12 cellular contexts compared by ENCODE assay signal in the genomic region with DNA sequence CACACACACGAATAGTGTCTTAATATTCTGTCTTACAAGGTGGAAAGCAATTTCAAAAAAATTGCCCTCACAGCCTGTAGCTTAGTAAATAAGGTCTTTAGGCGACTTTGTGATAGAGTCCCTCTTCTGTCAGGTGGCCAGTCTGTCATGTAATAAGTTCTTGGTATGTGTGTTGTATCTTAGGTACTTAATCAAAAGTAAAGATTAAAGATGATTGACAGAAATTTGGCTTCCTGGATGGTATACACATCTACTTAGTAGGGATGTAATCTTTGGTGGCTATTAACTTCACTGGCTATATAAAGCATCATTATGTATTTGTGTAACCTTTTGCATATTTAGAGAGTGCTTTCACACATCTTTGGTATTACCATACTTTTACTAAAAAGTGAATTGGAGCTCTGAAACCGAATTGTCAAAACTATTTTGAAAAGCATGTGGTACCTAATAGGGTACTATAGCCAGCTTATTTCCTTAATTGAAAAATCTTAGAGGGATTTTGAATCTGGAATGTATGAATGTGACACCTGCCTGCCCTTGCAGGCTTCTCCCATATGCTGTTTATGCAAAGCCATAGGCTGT. TPM values are rescaled to one million over a fixed set of nuclear protein-coding genes. Genes with fewer than 3 reads are reported as not detected.
DNase-seq lines count a peak whose midpoint lies in the region; ATAC-seq and TF ChIP-seq lines count a peak whose summit lies in the region.
"Had no signal": no experiment of that assay in that cellular context is flagged by ENCODE, and none has a peak within 500 bp of the region (broad histone marks: within the 10 kb centered on the region; RNA-seq: fewer than 3 reads in every experiment).

No MANE protein-coding gene starts in this region.

- H3K27me3 Mint-ChIP-seq in activated T-helper 17 cell treated with anti-CD3 and anti-CD28 coated beads, Interleukin-2, amount 50 U/mL, for 72 hours = no peaks in the 10 kb centered on the region

- H3K9ac ChIP-seq in BLaER1 treated with 17β-estradiol and CSF1 and Interleukin-3, amounts not matched to agents 10 nM and 100 nM = peak overlapping the region in 8 of 11 experiments; percentile 93 to 99 (median 96); a peak in 12 of 22 replicates
- H3K9ac ChIP-seq in mucosa of stomach (ENCODE audit: low read length) = peak overlapping the region; percentile 11

- H3K36me3 Mint-ChIP-seq in activated T-helper 17 cell treated with anti-CD3 and anti-CD28 coated beads, Interleukin-2, amount 50 U/mL, for 72 hours (ENCODE audit: low read depth) = peaks cover 77% of the 10 kb centered on the region

- H3K4me1 ChIP-seq in BLaER1 treated with 17β-estradiol and CSF1 and Interleukin-3, amounts not matched to agents 10 nM and 100 nM = peaks cover 17 to 67% (median 44%) of the 10 kb centered on the region in 10 experiments
- peaks cover 29% of the 10 kb centered on the region for H3K4me1 ChIP-seq in mucosa of stomach (ENCODE audit: control insufficient read depth, insufficient read depth, low read length)

- no peaks in the 10 kb centered on the region for H3K9me3 Mint-ChIP-seq in activated T-helper 17 cell treated with anti-CD3 and anti-CD28 coated beads, Interleukin-2, amount 50 U/mL, for 72 hours

- peaks cover 38% of the 10 kb centered on the region for H3K4me1 Mint-ChIP-seq in activated T-helper 17 cell treated with anti-CD3 and anti-CD28 coated beads, Interleukin-2, amount 50 U/mL, for 72 hours

- H4K20me1 ChIP-seq in BLaER1 treated with 17β-estradiol and CSF1 and Interleukin-3, amounts not matched to agents 10 nM and 100 nM = peaks cover 80 to 82% (median 81%) of the 10 kb centered on the region in 11 experiments

- H3K4me3 Mint-ChIP-seq in activated T-helper 17 cell treated with anti-CD3 and anti-CD28 coated beads, Interleukin-2, amount 50 U/mL, for 72 hours = no peak overlapping the region

- DNase-seq in HFF-Myc (ENCODE audit: extremely low read depth, low read depth) = no peak
- no peak for DNase-seq in DMS79 (lab: John Stamatoyannopoulos, UW)
- no peak for DNase-seq in NCI-H345 treated with DMSO at 0.1 percent for 48 hours (lab: John Stamatoyannopoulos, UW; ENCODE audit: unreplicated experiment)
- no peak for DNase-seq in T1000 (lab: John Stamatoyannopoulos, UW)
- DNase-seq: activated CD4-positive, CD25-positive, alpha-beta regulatory T cell treated with anti-CD3 and anti-CD28 coated beads, Interleukin-2, amount 50 U/mL, for 72 hours; colonic mucosa; NCI-H446 treated with DMSO at 0.1 percent for 48 hours had no signal

- no peak overlapping the region; a peak in 1 of 22 replicates for H3K27ac ChIP-seq in BLaER1 treated with 17β-estradiol and CSF1 and Interleukin-3, amounts not matched to agents 10 nM and 100 nM
- H3K27ac ChIP-seq: colonic mucosa had no signal

- peaks cover 25 to 61% (median 42%) of the 10 kb centered on the region in 11 experiments for H3K36me3 ChIP-seq in BLaER1 treated with 17β-estradiol and CSF1 and Interleukin-3, amounts not matched to agents 10 nM and 100 nM
- no peaks in the 10 kb centered on the region for H3K36me3 ChIP-seq in mucosa of stomach (ENCODE audit: control insufficient read depth, insufficient read depth, low read length)
- H3K36me3 ChIP-seq: colonic mucosa had no signal

- TF ChIP-seq CTCF in HFF-Myc (IDR thresholded peaks at IDR 0.05; ENCODE audit: low read depth, low read length, missing control alignments) = no peak

- ATAC-seq in activated T-helper 17 cell treated with anti-CD3 and anti-CD28 coated beads, Interleukin-2, amount 50 U/mL, for 72 hours (replicated peaks) = no peak
- no peak for ATAC-seq in GM18520 (IDR thresholded peaks at IDR 0.05; ENCODE audit: unreplicated experiment)
- ATAC-seq: sciatic nerve had no signal

- H3K9me3 ChIP-seq in BLaER1 treated with 17β-estradiol and CSF1 and Interleukin-3, amounts not matched to agents 10 nM and 100 nM (replicated peaks in 1 of 11) = no peaks in the 10 kb centered on the region; a peak in 1 of 22 replicates
- no peaks in the 10 kb centered on the region for H3K9me3 ChIP-seq in mucosa of stomach (ENCODE audit: control insufficient read depth, low read length)
- H3K9me3 ChIP-seq: colonic mucosa had no signal

- H3K27me3 ChIP-seq in BLaER1 treated with 17β-estradiol and CSF1 and Interleukin-3, amounts not matched to agents 10 nM and 100 nM = no peaks in the 10 kb centered on the region
- no peaks in the 10 kb centered on the region for H3K27me3 ChIP-seq in mucosa of stomach (ENCODE audit: control insufficient read depth, insufficient read depth, low read length)
- H3K27me3 ChIP-seq: colonic mucosa had no signal

- peak overlapping the region; percentile 73 to 94 (median 87) for H3K4me2 ChIP-seq in BLaER1 treated with 17β-estradiol and CSF1 and Interleukin-3, amounts not matched to agents 10 nM and 100 nM

- peak overlapping the region; percentile 85 to 98 (median 94); a peak in 15 of 20 replicates for H3K4me3 ChIP-seq in BLaER1 treated with 17β-estradiol and CSF1 and Interleukin-3, amounts not matched to agents 10 nM and 100 nM
- H3K4me3 ChIP-seq in HFF-Myc (replicated peaks; ENCODE audit: low read depth, low read length) = peak overlapping the region; percentile 85
- no peak overlapping the region for H3K4me3 ChIP-seq in mucosa of stomach (ENCODE audit: low read length)
- H3K4me3 ChIP-seq: colonic mucosa had no signal

- peak overlapping the region; percentile 79 for H3K27ac Mint-ChIP-seq in activated T-helper 17 cell treated with anti-CD3 and anti-CD28 coated beads, Interleukin-2, amount 50 U/mL, for 72 hours

RNA-seq across cellular contexts. Expression of a gene that starts 3.4 kb away (rescaled TPM):
- total RNA-seq in activated T-helper 17 cell treated with anti-CD3 and anti-CD28 coated beads, Interleukin-2, amount 50 U/mL, for 72 hours = 100 to 1,000 TPM; 149 to 251 TPM

RNA-seq across cellular contexts. Expression of a gene that starts 16.7 kb away (rescaled TPM):
- 10 to 100 TPM; 41.8 to 87.8 TPM for total RNA-seq in activated T-helper 17 cell treated with anti-CD3 and anti-CD28 coated beads, Interleukin-2, amount 50 U/mL, for 72 hours
